Comparison of ENCODE assay signal across 1 cellular context in genomic region chr18:51191139-51191717, GRCh38.
TF ChIP-seq lines count a peak whose summit lies in the region.

No MANE protein-coding gene starts in this region.

TF ChIP-seq in SK-N-SH, 30 proteins besides CTCF, POLR2A, EP300 and RAD21 (continued from another document):
- TF ChIP-seq USF1 (IDR thresholded peaks at IDR 0.05; ENCODE audit: borderline replicate concordance, low read depth) (no peak), ELF1 (IDR thresholded peaks at IDR 0.05) (no peak), SMC3 (IDR thresholded peaks at IDR 0.05; ENCODE audit: low read depth, low read length) (no peak), REST (IDR thresholded peaks at IDR 0.05; ENCODE audit: low read depth, low read length) (no peak), MEF2A (IDR thresholded peaks at IDR 0.05; ENCODE audit: borderline replicate concordance, low read depth) (no peak)
